25 cellular contexts compared by ENCODE assay signal in genomic region chr13:23572836-23573235, GRCh38. TPM values are rescaled to one million over a fixed set of nuclear protein-coding genes. Genes with fewer than 3 reads are reported as not detected.
DNase-seq lines count a peak whose midpoint lies in the region; ATAC-seq and TF ChIP-seq lines count a peak whose summit lies in the region.
"Had no signal": no experiment of that assay in that cellular context is flagged by ENCODE, and none has a peak within 500 bp of the region (broad histone marks: within the 10 kb centered on the region; RNA-seq: fewer than 3 reads in every experiment).

No MANE protein-coding gene starts in this region.

- no peaks in the 10 kb centered on the region for H3K36me3 Mint-ChIP-seq in brain
- H3K36me3 Mint-ChIP-seq: activated CD4-positive, alpha-beta memory T cell treated with anti-CD3 and anti-CD28 coated beads for 36 hours had no signal

- H3K4me3 Mint-ChIP-seq in brain = peak overlapping the region; percentile 85 to 94 (median 91)
- H3K4me3 Mint-ChIP-seq: activated B cell treated with CpG ODN at 0.5 μM for 24 hours; activated CD4-positive, alpha-beta memory T cell treated with anti-CD3 and anti-CD28 coated beads for 36 hours; CD8-positive, alpha-beta memory T cell; central memory CD8-positive, alpha-beta T cell; H9; T-helper 2 cell treated with Interferon-gamma antibody and Interleukin-4, amounts not matched to agents 5 μg/mL and 100 μg/mL, for 36 hours had no signal

- H3K27me3 Mint-ChIP-seq in brain = no peaks in the 10 kb centered on the region

- H3K36me3 ChIP-seq in right atrium auricular region (no peaks in the 10 kb centered on the region), mesodermal cell (ENCODE audit: control insufficient read depth, insufficient read depth, low read length) (no peaks in the 10 kb centered on the region)
- H3K36me3 ChIP-seq: MG63, SJCRH30, stomach, uterus had no signal

- peak overlapping the region in 4 of 5 experiments; percentile 64 to 99 (median 95) for H3K27ac Mint-ChIP-seq in brain
- H3K27ac Mint-ChIP-seq: activated B cell treated with CpG ODN at 0.5 μM for 24 hours; activated CD4-positive, alpha-beta memory T cell treated with anti-CD3 and anti-CD28 coated beads for 36 hours; CD8-positive, alpha-beta memory T cell; H9; T-helper 2 cell treated with Interferon-gamma antibody and Interleukin-4, amounts not matched to agents 5 μg/mL and 100 μg/mL, for 36 hours had no signal

- no peaks in the 10 kb centered on the region for H3K27me3 ChIP-seq in right atrium auricular region
- H3K27me3 ChIP-seq: MG63, SJCRH30, uterus had no signal

- WGBS in mesodermal cell (ENCODE audit: insufficient coverage in 2 of 2), 2 experiments = 88 to 100% methylated on average over 1 of the region's 1 CpG

- peak overlapping the region; percentile 46 to 48 for H3K4me3 ChIP-seq in right atrium auricular region
- peak overlapping the region; percentile 26 for H3K4me3 ChIP-seq in mesodermal cell (ENCODE audit: extremely low read depth, insufficient read depth, low read length, poor library complexity, severe bottlenecking)
- H3K4me3 ChIP-seq: MG63, PC-9, SJCRH30, stomach, uterus had no signal

- H3K4me1 Mint-ChIP-seq in brain = peaks cover 56% of the 10 kb centered on the region
- H3K4me1 Mint-ChIP-seq: central memory CD8-positive, alpha-beta T cell had no signal

- ATAC-seq in Right ventricle myocardium superior (ENCODE audit: poor library complexity) (no peak), GM21367 (IDR thresholded peaks at IDR 0.05; ENCODE audit: unreplicated experiment) (no peak)
- ATAC-seq: esophagus mucosa had no signal

- no peaks in the 10 kb centered on the region for H3K9me3 Mint-ChIP-seq in brain
- H3K9me3 Mint-ChIP-seq: activated B cell treated with CpG ODN at 0.5 μM for 24 hours; activated CD4-positive, alpha-beta memory T cell treated with anti-CD3 and anti-CD28 coated beads for 36 hours; H9; T-helper 2 cell treated with Interferon-gamma antibody and Interleukin-4, amounts not matched to agents 5 μg/mL and 100 μg/mL, for 36 hours had no signal

- in situ Hi-C loops in GM13977 (cut with MboI; ENCODE audit: low pct_unique_long_range_greater_than_20kb, low sequenced_read_pairs, unreplicated experiment) = no loop called here

- TF ChIP-seq CTCF in right atrium auricular region (IDR thresholded peaks at IDR 0.05) (no peak), brain (conservative IDR thresholded peaks at IDR 0.05) (no peak), GM13977 (IDR thresholded peaks at IDR 0.05; ENCODE audit: extremely low read depth, insufficient read depth, missing control alignments) (no peak)

- intact Hi-C loops in Right ventricle myocardium superior (cut with DNase I) = loop anchor here (5.0 kb wide), 1 partner anchor 106 kb away; no protein-coding TSS in a partner anchor

- H3K4me1 ChIP-seq in right atrium auricular region (peaks cover 0 to 11% of the 10 kb centered on the region in 2 donors), mesodermal cell (ENCODE audit: control insufficient read depth, insufficient read depth, low read length, poor library complexity, severe bottlenecking) (peaks cover 8% of the 10 kb centered on the region)
- H3K4me1 ChIP-seq: uterus had no signal

- H3K27ac ChIP-seq in right atrium auricular region = peak overlapping the region; percentile 70 to 86
- H3K27ac ChIP-seq in mesodermal cell (ENCODE audit: low read depth, low read length, severe bottlenecking) = no peak overlapping the region
- H3K27ac ChIP-seq: PC-9, SJCRH30, stomach, uterus had no signal

- H3K9me3 ChIP-seq in right atrium auricular region = no peaks in the 10 kb centered on the region
- no peaks in the 10 kb centered on the region for H3K9me3 ChIP-seq in mesodermal cell (ENCODE audit: control insufficient read depth, low read length)
- H3K9me3 ChIP-seq: MG63, SJCRH30, stomach, uterus had no signal

- no peak for DNase-seq in right atrium auricular region (ENCODE audit: low spot score)
- DNase-seq in Right ventricle myocardium superior = no peak
- DNase-seq in NCI-H1436 treated with DMSO at 0.1 percent for 48 hours (lab: John Stamatoyannopoulos, UW) = no peak
- DNase-seq in HK-2 (ENCODE audit: unreplicated experiment) = no peak
- no peak for DNase-seq in GM13977 (ENCODE audit: low spot score)
- DNase-seq: activated B cell treated with CpG ODN at 0.5 μM for 24 hours; activated CD4-positive, alpha-beta memory T cell treated with anti-CD3 and anti-CD28 coated beads for 36 hours; activated naive CD4-positive, alpha-beta T cell treated with Interleukin-2 at 50 U/mL for 16 hours; amygdala; CD8-positive, alpha-beta memory T cell; H9; MG63; NCI-H1436; NCI-H2171 treated with DMSO at 0.1 percent for 48 hours; PC-9; SJCRH30; stimulated activated CD4-positive, alpha-beta T cell treated with anti-CD3 and anti-CD28 coated beads, Interleukin-2, amount 100 ng/mL, for 48 hours; stomach; uterus had no signal

RNA-seq across cellular contexts. Expression of gene TNFRSF19, which starts 2.6 kb away (rescaled TPM):
- total RNA-seq in right atrium auricular region (10 to 100 TPM; 32.2 to 38.5 TPM), Right ventricle myocardium superior (30.2 TPM)
- 2.6 TPM for polyA plus RNA-seq in brain (ENCODE audit: insufficient read depth, low read depth, low replicate concordance)
- polyA plus RNA-seq in mesodermal cell (2013, experiment 1 of 2) = 44.9 TPM
- polyA plus RNA-seq in mesodermal cell (2013, experiment 2 of 2) = 37.7 TPM
- total RNA-seq: activated B cell treated with CpG ODN at 0.5 μM for 24 hours; activated CD4-positive, alpha-beta memory T cell treated with anti-CD3 and anti-CD28 coated beads for 36 hours; CD8-positive, alpha-beta memory T cell had no signal
- polyA plus RNA-seq: CD8-positive, alpha-beta memory T cell had no signal
